7 cellular contexts compared by ENCODE assay signal in genomic region chr6:38882157-38882556, GRCh38.
"Had no signal": no experiment of that assay in that cellular context is flagged by ENCODE, and none has a peak within 500 bp of the region (broad histone marks: within the 10 kb centered on the region; RNA-seq: fewer than 3 reads in every experiment).

No MANE protein-coding gene starts in this region.

- ATAC-seq: GM12878 had no signal

- FAIRE-seq: GM12878, GM12891, GM12892, GM18507, GM19239 had no signal

- H3K4me3 ChIP-seq: GM12878 had no signal

- DNase-seq: GDM1, GF-D8 had no signal
